In genomic region chr9:93173365-93174150, GRCh38 we compare ENCODE assay signal across 19 cellular contexts. TPM values are rescaled to one million over a fixed set of nuclear protein-coding genes. Genes with fewer than 3 reads are reported as not detected.
DNase-seq lines count a peak whose midpoint lies in the region; ATAC-seq and TF ChIP-seq lines count a peak whose summit lies in the region.
"Had no signal": no experiment of that assay in that cellular context is flagged by ENCODE, and none has a peak within 500 bp of the region (broad histone marks: within the 10 kb centered on the region; RNA-seq: fewer than 3 reads in every experiment).

No MANE protein-coding gene starts in this region.

- H3K27ac ChIP-seq in GM23338 (ENCODE audit: low read depth), result no peak overlapping the region
- H3K27ac ChIP-seq: KMS-11, PC-9, suprapubic skin had no signal

- peaks cover 7% of the 10 kb centered on the region for H3K27me3 Mint-ChIP-seq in GM23338 (ENCODE audit: insufficient read depth, low read depth, poor library complexity)
- H3K27me3 Mint-ChIP-seq in progenitor cell of endocrine pancreas, result peaks cover 6% of the 10 kb centered on the region
- H3K27me3 Mint-ChIP-seq: activated CD4-positive, alpha-beta T cell treated with anti-CD3 and anti-CD28 coated beads for 36 hours had no signal

- H3K27ac Mint-ChIP-seq in GM23338 (no peak overlapping the region), progenitor cell of endocrine pancreas (peak overlapping the region; percentile 46)
- H3K27ac Mint-ChIP-seq: activated CD4-positive, alpha-beta T cell treated with anti-CD3 and anti-CD28 coated beads for 36 hours; activated T-helper 1 cell treated with anti-CD3 and anti-CD28 coated beads, Interleukin-12 subunit alpha, Interleukin-12 subunit beta, Interleukin-2, Interleukin-4 antibody, amounts not matched to agents 30 ng/mL and 10 ng/mL and 1 ng/mL, durations not matched to agents 14 hours and 24 hours and 36 hours; memory B cell had no signal

- H3K27me3 ChIP-seq in GM23338 (ENCODE audit: insufficient read depth), result no peaks in the 10 kb centered on the region
- H3K27me3 ChIP-seq: suprapubic skin had no signal

- H2AFZ ChIP-seq in GM23338, result 0 out of 2 replicates have a peak overlapping the region, but pooled peaks have one; percentile 23
- H2AFZ ChIP-seq: PC-9 had no signal

- H3F3A ChIP-seq in GM23338 (replicated peaks; ENCODE audit: low read depth), result no peaks in the 10 kb centered on the region

- H3K79me2 ChIP-seq in GM23338 (replicated peaks; ENCODE audit: insufficient read depth), result no peaks in the 10 kb centered on the region

- DNase-seq in GM23338 (ENCODE audit: low spot score), result no peak
- DNase-seq in NOMO-1 treated with dmso at 0.1 percent for 144 hours (lab: John Stamatoyannopoulos, UW; ENCODE audit: unreplicated experiment), result peak; percentile 10
- no peak for DNase-seq in left colon
- no peak for DNase-seq in progenitor cell of endocrine pancreas (ENCODE audit: low spot score, unreplicated experiment)
- no peak for DNase-seq in NCI-H1417 treated with DMSO at 0.1 percent for 48 hours (lab: John Stamatoyannopoulos, UW)
- DNase-seq: activated CD4-positive, alpha-beta T cell treated with anti-CD3 and anti-CD28 coated beads for 36 hours; naive B cell; NCI-H1048; NCI-H187 treated with DMSO at 0.1 percent for 48 hours; PC-9; SHP77 treated with DMSO at 0.1 percent for 48 hours had no signal

- H3K4me3 Mint-ChIP-seq in GM23338 (no peak overlapping the region), progenitor cell of endocrine pancreas (ENCODE audit: low read depth) (peak overlapping the region; percentile 9)
- H3K4me3 Mint-ChIP-seq: activated CD4-positive, alpha-beta T cell treated with anti-CD3 and anti-CD28 coated beads for 36 hours; activated T-helper 1 cell treated with anti-CD3 and anti-CD28 coated beads, Interleukin-12 subunit alpha, Interleukin-12 subunit beta, Interleukin-2, Interleukin-4 antibody, amounts not matched to agents 30 ng/mL and 10 ng/mL and 1 ng/mL, durations not matched to agents 14 hours and 24 hours and 36 hours; memory B cell; naive B cell had no signal

- H3K4me3 ChIP-seq in GM23338, result no peak overlapping the region
- H3K4me3 ChIP-seq: HAP-1, PC-9, suprapubic skin had no signal

- H3K36me3 Mint-ChIP-seq in GM23338 (ENCODE audit: low read depth) (no peaks in the 10 kb centered on the region), progenitor cell of endocrine pancreas (ENCODE audit: insufficient read depth) (no peaks in the 10 kb centered on the region)
- H3K36me3 Mint-ChIP-seq: memory B cell, naive B cell had no signal

- H3K4me1 Mint-ChIP-seq in GM23338 (no peaks in the 10 kb centered on the region), progenitor cell of endocrine pancreas (ENCODE audit: low read depth) (peaks cover 25% of the 10 kb centered on the region)
- H3K4me1 Mint-ChIP-seq: activated CD4-positive, alpha-beta T cell treated with anti-CD3 and anti-CD28 coated beads for 36 hours; memory B cell; naive B cell had no signal

- H4K20me1 ChIP-seq in GM23338 (replicated peaks; ENCODE audit: insufficient read depth), result no peaks in the 10 kb centered on the region

- no peaks in the 10 kb centered on the region for H3K9me2 ChIP-seq in GM23338 (ENCODE audit: insufficient read depth)

- no peaks in the 10 kb centered on the region for H3K36me3 ChIP-seq in GM23338 (ENCODE audit: insufficient read depth)
- H3K36me3 ChIP-seq: HAP-1, suprapubic skin had no signal

- no peak for ATAC-seq in GM23338
- peak; percentile 17 for ATAC-seq in left colon
- no peak for ATAC-seq in HG02885 (IDR thresholded peaks at IDR 0.05; ENCODE audit: poor library complexity, unreplicated experiment)
- no peak for ATAC-seq in GM18909 (IDR thresholded peaks at IDR 0.05; ENCODE audit: poor library complexity, unreplicated experiment)
- ATAC-seq: activated CD4-positive, alpha-beta T cell treated with anti-CD3 and anti-CD28 coated beads for 36 hours had no signal

- TF ChIP-seq CTCF in GM23338 (conservative IDR thresholded peaks at IDR 0.05; ENCODE audit: low read depth in 2 of 2) (no peak), progenitor cell of endocrine pancreas (IDR thresholded peaks at IDR 0.05; ENCODE audit: unreplicated experiment) (no peak)

- no peak overlapping the region for H3K4me2 ChIP-seq in GM23338
- H3K4me2 ChIP-seq: KMS-11, PC-9 had no signal

- H3K4me1 ChIP-seq in GM23338 (ENCODE audit: insufficient read depth), result no peaks in the 10 kb centered on the region
- H3K4me1 ChIP-seq: HAP-1, suprapubic skin had no signal

- intact Hi-C loops in left colon (cut with DNase I, micrococcal nuclease), result no loop called here

- H3K9me3 Mint-ChIP-seq in GM23338, result no peaks in the 10 kb centered on the region
- H3K9me3 Mint-ChIP-seq in progenitor cell of endocrine pancreas (ENCODE audit: low read depth), result no peaks in the 10 kb centered on the region
- H3K9me3 Mint-ChIP-seq: activated T-helper 1 cell treated with anti-CD3 and anti-CD28 coated beads, Interleukin-12 subunit alpha, Interleukin-12 subunit beta, Interleukin-2, Interleukin-4 antibody, amounts not matched to agents 30 ng/mL and 10 ng/mL and 1 ng/mL, durations not matched to agents 14 hours and 24 hours and 36 hours; memory B cell; naive B cell had no signal

TF ChIP-seq in GM23338, 12 proteins besides CTCF, POLR2A, EP300 and RAD21 (continues in another document):
- TF ChIP-seq ZNF462 (CRISPR knock-in tag; IDR thresholded peaks at IDR 0.05) (no peak), CREB1 (CRISPR knock-in tag; IDR thresholded peaks at IDR 0.05; ENCODE audit: low read depth) (no peak), EZH2phosphoT487 (IDR thresholded peaks at IDR 0.05; ENCODE audit: unreplicated experiment) (no peak), POLR2AphosphoS5 (IDR thresholded peaks at IDR 0.05; ENCODE audit: low read depth) (no peak), STAT1 (IDR thresholded peaks at IDR 0.05; ENCODE audit: unreplicated experiment) (no peak), ZNF114 (CRISPR knock-in tag; IDR thresholded peaks at IDR 0.05) (no peak), ZNF331 (CRISPR knock-in tag; IDR thresholded peaks at IDR 0.05; ENCODE audit: low read depth) (no peak)

RNA-seq across cellular contexts. Expression of gene WNK2, which starts 10.4 kb away (rescaled TPM):
- 93.4 and 102 TPM in 2 replicates for total RNA-seq in GM23338 (2014; rRNA removed; shearing (Covaris generic))
- 56.4 and 61.7 TPM in 2 replicates for polyA plus RNA-seq in GM23338 (2016; fragmentation: Nextera tagmentation; extraction: Ambion mirVana)
- 100 to 1,000 TPM; 161 to 279 TPM for total RNA-seq in left colon
- 302 and 345 TPM in 2 replicates for total RNA-seq in progenitor cell of endocrine pancreas
- polyA plus RNA-seq: keratinocyte had no signal

RNA-seq across cellular contexts. Expression of gene NINJ1, which starts 39.5 kb away (rescaled TPM):
- total RNA-seq in GM23338 (2014; rRNA removed; shearing (Covaris generic)), result 31.2 and 39.7 TPM in 2 replicates
- polyA plus RNA-seq in GM23338 (2016; fragmentation: Nextera tagmentation; extraction: Ambion mirVana), result 33.3 and 36.3 TPM in 2 replicates
- total RNA-seq in left colon, result 10 to 100 TPM; 17.7 to 30.8 TPM
- 38.1 and 39.5 TPM in 2 replicates for total RNA-seq in progenitor cell of endocrine pancreas
